ENCODE assay signal across 2 cellular contexts in genomic region chr6:14844411-14844810, GRCh38.
TF ChIP-seq lines count a peak whose summit lies in the region.

No MANE protein-coding gene starts in this region.

TF ChIP-seq in IMR-90, 13 proteins besides CTCF, POLR2A, EP300 and RAD21:
- TF ChIP-seq MXI1 (IDR thresholded peaks at IDR 0.05; ENCODE audit: borderline replicate concordance, low read depth, low read length) (no peak), MAZ (IDR thresholded peaks at IDR 0.05; ENCODE audit: borderline replicate concordance, low read depth, low read length) (no peak), CHD1 (IDR thresholded peaks at IDR 0.05; ENCODE audit: low read depth, low read length) (no peak), CEBPB (IDR thresholded peaks at IDR 0.05; ENCODE audit: low read depth, low read length) (no peak), FOS (IDR thresholded peaks at IDR 0.05; ENCODE audit: low read depth, low read length) (no peak), BHLHE40 (IDR thresholded peaks at IDR 0.05; ENCODE audit: low read depth, low read length) (no peak), USF2 (IDR thresholded peaks at IDR 0.05; ENCODE audit: low read depth, low read length) (no peak)

TF ChIP-seq in SK-N-SH, 30 proteins besides CTCF, POLR2A, EP300 and RAD21:
- TF ChIP-seq FOXM1 (IDR thresholded peaks at IDR 0.05; ENCODE audit: low read depth) (no peak), SMC3 (IDR thresholded peaks at IDR 0.05; ENCODE audit: low read depth, low read length) (no peak), TEAD4 (IDR thresholded peaks at IDR 0.05; ENCODE audit: borderline replicate concordance, insufficient read depth) (no peak), GATA2 (CRISPR knock-in tag; IDR thresholded peaks at IDR 0.05) (no peak), TCF12 (IDR thresholded peaks at IDR 0.05) (no peak), USF1 (IDR thresholded peaks at IDR 0.05; ENCODE audit: borderline replicate concordance, low read depth) (no peak), FOSL2 (IDR thresholded peaks at IDR 0.05; ENCODE audit: borderline replicate concordance, low read depth) (no peak), SIN3A (IDR thresholded peaks at IDR 0.05; ENCODE audit: borderline replicate concordance, low read depth, low read length) (no peak), POLR2AphosphoS5 (IDR thresholded peaks at IDR 0.05; ENCODE audit: low read depth, low read length) (no peak), RCOR1 (IDR thresholded peaks at IDR 0.05; ENCODE audit: low read length) (no peak), NFIC (IDR thresholded peaks at IDR 0.05; ENCODE audit: borderline replicate concordance) (no peak), EZH2phosphoT487 (IDR thresholded peaks at IDR 0.05; ENCODE audit: borderline replicate concordance, low read depth) (no peak), IRF3 (IDR thresholded peaks at IDR 0.05; ENCODE audit: low read depth, low read length) (no peak), NRF1 (IDR thresholded peaks at IDR 0.05; ENCODE audit: low read depth, low read length) (no peak), PBX3 (IDR thresholded peaks at IDR 0.05) (no peak), ELF1 (IDR thresholded peaks at IDR 0.05) (no peak), FOXJ3 (CRISPR knock-in tag; IDR thresholded peaks at IDR 0.05) (no peak)
